ENCODE assay signal across 8 cellular contexts in the genomic region with DNA sequence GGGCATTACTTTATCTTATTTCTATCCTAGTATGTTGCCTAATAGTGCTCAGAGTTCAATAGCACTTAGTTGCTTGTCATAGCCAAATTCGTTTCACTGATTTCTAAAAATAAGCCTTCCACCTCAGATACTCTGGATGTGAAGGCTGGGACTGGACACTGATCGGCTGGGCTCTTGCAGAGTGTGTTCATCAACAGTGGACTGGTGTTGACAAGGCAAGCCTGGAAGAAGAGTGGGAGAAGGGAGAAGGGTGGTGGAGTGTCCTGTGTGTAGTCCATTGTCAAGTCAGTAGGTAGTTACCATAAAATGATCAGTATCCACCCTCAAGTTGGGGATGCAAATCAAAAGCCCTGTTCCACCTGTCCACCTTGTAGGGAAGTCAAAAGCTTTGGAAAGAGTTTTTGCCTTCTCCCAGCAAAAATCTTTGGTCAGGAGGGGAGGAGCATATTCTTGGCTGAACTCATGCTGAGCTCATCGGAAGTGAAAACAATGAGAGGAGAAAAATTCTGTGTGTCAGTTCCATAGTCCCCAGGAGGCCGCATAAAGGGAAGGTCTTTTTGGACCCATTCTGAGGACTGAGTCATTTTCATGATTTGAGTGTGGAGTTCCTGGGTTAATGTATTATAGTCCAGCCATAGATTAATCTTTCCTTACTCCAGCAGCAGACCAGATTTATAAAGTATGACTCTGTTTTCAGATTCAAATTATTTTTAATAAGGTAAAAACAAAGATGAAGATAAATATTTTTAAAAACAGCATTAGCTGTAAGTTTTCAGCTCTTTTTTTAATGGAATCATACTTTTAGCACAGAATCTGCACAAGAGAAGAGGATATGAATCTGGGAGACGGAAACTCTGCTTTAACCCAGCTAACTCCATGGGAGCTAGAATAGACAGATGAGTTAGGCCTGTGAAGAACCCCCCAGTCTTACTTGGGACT.
A peak's percentile ranks its signal among the peaks of the same experiment; 100 is the strongest.
DNase-seq lines count a peak whose midpoint lies in the region; ATAC-seq, FAIRE-seq and TF ChIP-seq lines count a peak whose summit lies in the region.

No MANE protein-coding gene starts in this region.

- H3K27ac ChIP-seq in duodenal mucosa (ENCODE audit: low read depth, low read length) (peak overlapping the region; percentile 43), mesenchymal stem cell (ENCODE audit: low read length, poor library complexity, severe bottlenecking) (peak overlapping the region; percentile 99), OCI-LY7 (ENCODE audit: low read depth, low read length, poor library complexity, severe bottlenecking) (no peak overlapping the region)

- no peaks in the 10 kb centered on the region for H3K9me2 ChIP-seq in OCI-LY7 (ENCODE audit: insufficient read depth, low read length)

- DNase-seq in COLO829 (ENCODE audit: low spot score) (peak; percentile 74), NCI-H446 (lab: John Stamatoyannopoulos, UW) (peak; percentile 40 to 41), mesenchymal stem cell (peak; percentile 89), urothelium cell line (ENCODE audit: low spot score) (peak; percentile 77), OCI-LY7 (ENCODE audit: low spot score) (no peak), NAMALWA (ENCODE audit: low spot score) (no peak)

- H3K9ac ChIP-seq in duodenal mucosa (ENCODE audit: low read depth in 1 of 2, low read length in 2 of 2) = peak overlapping the region in 1 of 2 donors; percentile 12
- peak overlapping the region; percentile 83 for H3K9ac ChIP-seq in mesenchymal stem cell (ENCODE audit: low read length)

- H3K27me3 ChIP-seq in duodenal mucosa (ENCODE audit: control insufficient read depth in 1 of 2, insufficient read depth in 2 of 2, low read length in 2 of 2) (no peaks in the 10 kb centered on the region), mesenchymal stem cell (ENCODE audit: control insufficient read depth in 1 of 2, insufficient read depth in 1 of 2, low read length in 2 of 2) (no peaks in the 10 kb centered on the region)

- H3K79me1 ChIP-seq in mesenchymal stem cell (replicated peaks; ENCODE audit: low read length, poor library complexity, severe bottlenecking) = no peaks in the 10 kb centered on the region

- peaks cover 22 to 25% of the 10 kb centered on the region in 2 donors for H3K36me3 ChIP-seq in duodenal mucosa (ENCODE audit: control insufficient read depth in 1 of 2, insufficient read depth in 2 of 2, low read length in 2 of 2)
- H3K36me3 ChIP-seq in mesenchymal stem cell (ENCODE audit: control insufficient read depth in 1 of 2, insufficient read depth in 2 of 2, low read depth in 1 of 2, low read length in 2 of 2) = peaks cover 21 to 24% of the 10 kb centered on the region in 2 experiments
- peaks cover 49% of the 10 kb centered on the region for H3K36me3 ChIP-seq in OCI-LY7 (ENCODE audit: insufficient read depth, low read length)

- intact Hi-C loops in OCI-LY7 (cut with micrococcal nuclease; ENCODE audit: unreplicated experiment) = no loop called here

- BruUV-seq in OCI-LY7 (replicated peaks; lab: Mats Ljungman, UMichigan) = no TSS peak

- no peak overlapping the region for H3K23ac ChIP-seq in mesenchymal stem cell (ENCODE audit: low read length in 2 of 2)

- peak overlapping the region; percentile 94 for H2BK5ac ChIP-seq in mesenchymal stem cell (ENCODE audit: low read depth, low read length, poor library complexity, severe bottlenecking)

- CTCF ChIA-PET in OCI-LY7 (lab: Charles Lee; ENCODE audit: unreplicated experiment) = interaction anchor here (1.1 kb wide), 1 partner anchor 19 kb away, joined by 3 read pairs; no protein-coding TSS in a partner anchor

- no peak for ATAC-seq in GM18858 (IDR thresholded peaks at IDR 0.05; ENCODE audit: unreplicated experiment)

- no peak for FAIRE-seq in urothelium cell line (lab: Jason Lieb, UNC)

- H3K4ac ChIP-seq in mesenchymal stem cell (ENCODE audit: low read depth in 1 of 2, low read length in 2 of 2) = no peak overlapping the region

- H2BK120ac ChIP-seq in mesenchymal stem cell (ENCODE audit: low read depth, low read length) = no peak overlapping the region

- H3K4me3 ChIP-seq in duodenal mucosa (ENCODE audit: low read depth in 1 of 2, low read length in 2 of 2) (no peak overlapping the region), mesenchymal stem cell (ENCODE audit: insufficient read depth in 1 of 2, low read depth in 1 of 2, low read length in 2 of 2) (peak overlapping the region in 1 of 2 experiments; percentile 36), OCI-LY7 (ENCODE audit: low read depth, low read length, poor library complexity, severe bottlenecking) (no peak overlapping the region)

- no peak overlapping the region for H3K14ac ChIP-seq in mesenchymal stem cell (ENCODE audit: low read length in 2 of 2)

- 24% methylated on average over 5 of the region's 5 CpGs for WGBS in mesenchymal stem cell

- H3K79me2 ChIP-seq in OCI-LY7 (ENCODE audit: insufficient read depth, low read depth, low read length) = peaks cover 61% of the 10 kb centered on the region; the same call in 1 of the 2 replicates

- no peak overlapping the region for H4K91ac ChIP-seq in mesenchymal stem cell (ENCODE audit: low read length)

- peak overlapping the region; percentile 97 for H2AK5ac ChIP-seq in mesenchymal stem cell (ENCODE audit: low read length, severe bottlenecking)

- peak overlapping the region in 1 of 2 experiments; percentile 71 for H2BK12ac ChIP-seq in mesenchymal stem cell (ENCODE audit: low read length in 2 of 2)

- H3K4me1 ChIP-seq in duodenal mucosa (ENCODE audit: control insufficient read depth in 1 of 2, insufficient read depth in 2 of 2, low read length in 2 of 2) = peaks cover 38 to 42% of the 10 kb centered on the region in 2 donors
- peaks cover 25% of the 10 kb centered on the region for H3K4me1 ChIP-seq in mesenchymal stem cell (ENCODE audit: control insufficient read depth, insufficient read depth, low read depth, low read length)
- peaks cover 32% of the 10 kb centered on the region for H3K4me1 ChIP-seq in OCI-LY7 (ENCODE audit: insufficient read depth, low read length, poor library complexity, severe bottlenecking)

- POLR2A ChIA-PET in OCI-LY7 (lab: Charles Lee) = interaction anchor here (0.9 to 1.3 kb wide), 2 partner anchors 8 to 19 kb away, joined by 3 read pairs; no protein-coding TSS in a partner anchor

- H4K8ac ChIP-seq in mesenchymal stem cell (ENCODE audit: low read length) = peak overlapping the region; percentile 66

- H2BK15ac ChIP-seq in mesenchymal stem cell (ENCODE audit: low read depth, poor library complexity, severe bottlenecking) = peak overlapping the region; percentile 36

- H2AFZ ChIP-seq in mesenchymal stem cell (ENCODE audit: low read depth, low read length) (no peak overlapping the region), OCI-LY7 (ENCODE audit: low read length) (no peak overlapping the region)

- peak overlapping the region in 1 of 2 experiments; percentile 70 for H3K18ac ChIP-seq in mesenchymal stem cell (ENCODE audit: low read depth in 1 of 2, low read length in 2 of 2)

- H3K9me3 ChIP-seq in duodenal mucosa (ENCODE audit: control insufficient read depth in 1 of 2, low read length in 2 of 2) (no peaks in the 10 kb centered on the region), mesenchymal stem cell (ENCODE audit: control insufficient read depth, low read length) (no peaks in the 10 kb centered on the region), OCI-LY7 (ENCODE audit: low read length) (no peaks in the 10 kb centered on the region)

- H3K4me2 ChIP-seq in mesenchymal stem cell (ENCODE audit: low read length, poor library complexity, severe bottlenecking) (peak overlapping the region; percentile 17), OCI-LY7 (ENCODE audit: low read length) (no peak overlapping the region)

- no peaks in the 10 kb centered on the region for H4K20me1 ChIP-seq in OCI-LY7 (ENCODE audit: insufficient read depth, low read length)

- no peak for TF ChIP-seq CTCF in OCI-LY7 (conservative IDR thresholded peaks at IDR 0.05; ENCODE audit: low read length)

Comparison
In these comparisons a context has a peak if more than half of its experiments do, and no peak if none do; other contexts are left out.
1. DNase-seq: peak in COLO829 (single experiment), NCI-H446 (2 of 2), mesenchymal stem cell (single experiment) and urothelium cell line (single experiment); none in OCI-LY7 (single experiment) and NAMALWA (single experiment).